ENCODE assay signal across 17 cellular contexts in genomic region chr5:8686707-8687106, GRCh38.
A peak's percentile ranks its signal among the peaks of the same experiment; 100 is the strongest.
DNase-seq lines count a peak whose midpoint lies in the region; ATAC-seq and TF ChIP-seq lines count a peak whose summit lies in the region.
"Had no signal": no experiment of that assay in that cellular context is flagged by ENCODE, and none has a peak within 500 bp of the region (broad histone marks: within the 10 kb centered on the region; RNA-seq: fewer than 3 reads in every experiment).

No MANE protein-coding gene starts in this region.

- no peaks in the 10 kb centered on the region for H3K36me3 ChIP-seq in esophagus muscularis mucosa
- H3K36me3 ChIP-seq in lower lobe of right lung: no peaks in the 10 kb centered on the region
- H3K36me3 ChIP-seq: SJSA1 had no signal

- no peak for TF ChIP-seq EP300 in esophagus muscularis mucosa (IDR thresholded peaks at IDR 0.05)

- WGBS in esophagus muscularis mucosa: 63% methylated on average over 2 of the region's 2 CpGs

- no peak for TF ChIP-seq POLR2A in esophagus muscularis mucosa (IDR thresholded peaks at IDR 0.05; ENCODE audit: low read depth)

- H3K27ac ChIP-seq in esophagus muscularis mucosa (replicated peaks in 1 of 4) (no peak overlapping the region), lower lobe of right lung (no peak overlapping the region)
- H3K27ac ChIP-seq: SJSA1 had no signal

- no peak for ATAC-seq in lower lobe of right lung
- ATAC-seq: effector memory CD8-positive, alpha-beta T cell had no signal

- DNase-seq in EH (ENCODE audit: low read depth): peak; percentile 47
- DNase-seq in NCI-H2171 treated with DMSO at 0.1 percent for 48 hours (lab: John Stamatoyannopoulos, UW): peak; percentile 86
- DNase-seq in fibroblast of mammary gland (ENCODE audit: low read depth): peak; percentile 76
- peak; percentile 45 for DNase-seq in putamen (ENCODE audit: low spot score)
- DNase-seq in esophagus muscularis mucosa (ENCODE audit: extremely low spot score): no peak
- no peak for DNase-seq in HCEC 1CT
- DNase-seq in occipital lobe (lab: John Stamatoyannopoulos, UW): no peak
- DNase-seq in lower lobe of right lung: no peak
- DNase-seq: activated CD4-positive, alpha-beta T cell treated with anti-CD3 and anti-CD28 coated beads for 1 hour; activated naive CD4-positive, alpha-beta T cell; effector memory CD8-positive, alpha-beta T cell; immature natural killer cell; KBM-7; midbrain; NCI-H1105; NCI-H524 had no signal

- intact Hi-C loops in esophagus muscularis mucosa (cut with DNase I) (no loop called here), lower lobe of right lung (cut with DNase I) (no loop called here)

- H3K4me3 ChIP-seq in fibroblast of mammary gland (ENCODE audit: control insufficient read depth, low read depth, low read length) (no peak overlapping the region), esophagus muscularis mucosa (no peak overlapping the region), lower lobe of right lung (no peak overlapping the region)
- H3K4me3 ChIP-seq: SJSA1 had no signal

- H3K9me3 ChIP-seq in esophagus muscularis mucosa (no peaks in the 10 kb centered on the region), lower lobe of right lung (no peaks in the 10 kb centered on the region)
- H3K9me3 ChIP-seq: SJSA1 had no signal

- TF ChIP-seq CTCF in fibroblast of mammary gland (conservative IDR thresholded peaks at IDR 0.05; ENCODE audit: control insufficient read depth, insufficient read depth, low read depth, low read length) (no peak), esophagus muscularis mucosa (IDR thresholded peaks at IDR 0.05) (no peak), lower lobe of right lung (IDR thresholded peaks at IDR 0.05) (no peak)

- H3K4me1 ChIP-seq in esophagus muscularis mucosa (no peaks in the 10 kb centered on the region), lower lobe of right lung (no peaks in the 10 kb centered on the region)
- H3K4me1 ChIP-seq: SJSA1 had no signal

- H3K27me3 ChIP-seq in esophagus muscularis mucosa: no peaks in the 10 kb centered on the region
- H3K27me3 ChIP-seq in lower lobe of right lung (ENCODE audit: low read depth): no peaks in the 10 kb centered on the region
- H3K27me3 ChIP-seq: SJSA1 had no signal

Comparison
In these comparisons a context has a peak if more than half of its experiments do, and no peak if none do; other contexts are left out.
1. DNase-seq: peak in EH (single experiment), NCI-H2171 treated with DMSO at 0.1 percent for 48 hours (single experiment), fibroblast of mammary gland (single experiment) and putamen (single experiment); none in esophagus muscularis mucosa (single experiment), HCEC 1CT (single experiment), occipital lobe (single experiment) and lower lobe of right lung (single experiment).